In the genomic region with DNA sequence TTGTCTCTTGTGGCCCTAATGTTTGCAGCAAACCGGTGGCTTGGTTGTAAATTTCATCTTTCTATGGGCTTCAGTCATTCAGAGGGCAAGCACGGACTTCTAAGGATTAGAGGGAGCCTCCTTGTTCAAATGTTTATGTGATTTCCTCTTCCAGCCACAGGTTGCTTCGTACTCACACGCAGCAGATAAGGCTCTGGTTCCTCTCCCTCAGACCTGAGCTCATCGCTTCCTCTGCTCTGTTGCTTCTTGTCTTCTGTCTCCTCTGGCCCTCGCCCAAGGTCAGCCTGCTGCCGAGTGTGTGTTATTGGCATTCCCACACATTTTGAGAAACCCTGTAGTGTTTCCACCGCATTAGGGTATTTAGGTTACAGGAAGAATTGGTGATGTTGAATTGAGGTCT, we compare ENCODE assay signal across 11 cellular contexts. TPM values are rescaled to one million over a fixed set of nuclear protein-coding genes. Genes with fewer than 3 reads are reported as not detected.
DNase-seq lines count a peak whose midpoint lies in the region; TF ChIP-seq lines count a peak whose summit lies in the region.
"Had no signal": no experiment of that assay in that cellular context is flagged by ENCODE, and none has a peak within 500 bp of the region (broad histone marks: within the 10 kb centered on the region; RNA-seq: fewer than 3 reads in every experiment).

No MANE protein-coding gene starts in this region.

- H2AFZ ChIP-seq in OCI-LY1 (ENCODE audit: low read length), result no peak overlapping the region

- no peak overlapping the region for H2BK15ac ChIP-seq in mesendoderm (replicated peaks; ENCODE audit: low read depth)

- peaks cover 15% of the 10 kb centered on the region for H3K4me1 ChIP-seq in OCI-LY1 (ENCODE audit: insufficient read depth, low read length, severe bottlenecking)
- H3K4me1 ChIP-seq in mesendoderm (ENCODE audit: control insufficient read depth, low read depth, low read length), result peaks cover 2% of the 10 kb centered on the region

- H3K4me2 ChIP-seq in OCI-LY1 (ENCODE audit: low read length), result peak overlapping the region; percentile 36; the same call in 1 of the 2 replicates
- H3K4me2 ChIP-seq in mesendoderm (ENCODE audit: low read length), result no peak overlapping the region

- H3K27me3 ChIP-seq in OCI-LY1 (ENCODE audit: insufficient read depth, low read length), result no peaks in the 10 kb centered on the region
- no peaks in the 10 kb centered on the region for H3K27me3 ChIP-seq in mesendoderm (ENCODE audit: insufficient read depth, low read length, poor library complexity)

- H3K79me2 ChIP-seq in OCI-LY1 (ENCODE audit: insufficient read depth, low read length), result no peaks in the 10 kb centered on the region
- no peaks in the 10 kb centered on the region for H3K79me2 ChIP-seq in mesendoderm (ENCODE audit: control insufficient read depth, insufficient read depth, low read length)

- H3K9ac ChIP-seq in OCI-LY1 (ENCODE audit: low read length) (no peak overlapping the region), mesendoderm (ENCODE audit: low read length) (no peak overlapping the region)

- peak overlapping the region; percentile 12 for H3K56ac ChIP-seq in mesendoderm (ENCODE audit: low read length)

- H3K9me3 ChIP-seq in OCI-LY1 (ENCODE audit: low read length), result no peaks in the 10 kb centered on the region

- H3K4me3 ChIP-seq in OCI-LY1 (ENCODE audit: low read depth, low read length, poor library complexity, severe bottlenecking), result no peak overlapping the region
- no peak overlapping the region for H3K4me3 ChIP-seq in astrocyte of the cerebellum (ENCODE audit: low read depth, low read length)
- no peak overlapping the region for H3K4me3 ChIP-seq in mesendoderm (ENCODE audit: low read length)

- H2BK120ac ChIP-seq in mesendoderm (ENCODE audit: low read depth, low read length), result no peak overlapping the region

- TF ChIP-seq CTCF in OCI-LY1 (IDR thresholded peaks at IDR 0.05; ENCODE audit: low read length) (no peak), astrocyte of the cerebellum (IDR thresholded peaks at IDR 0.05; ENCODE audit: low read depth, low read length, missing control alignments) (no peak), GM13976 (IDR thresholded peaks at IDR 0.05; ENCODE audit: borderline replicate concordance, control extremely low read depth, extremely low read depth, insufficient read depth, missing control alignments) (no peak)

- no peak overlapping the region for H3K23ac ChIP-seq in mesendoderm (ENCODE audit: low read length)

- H2AK5ac ChIP-seq in mesendoderm (ENCODE audit: low read length), result no peak overlapping the region

- peak overlapping the region; percentile 27 for H3K27ac ChIP-seq in OCI-LY1 (ENCODE audit: low read depth, low read length, poor library complexity, severe bottlenecking)
- H3K27ac ChIP-seq in mesendoderm (ENCODE audit: low read depth, low read length), result no peak overlapping the region

- no peak overlapping the region for H4K8ac ChIP-seq in mesendoderm (ENCODE audit: low read depth, low read length)

- H3K36me3 ChIP-seq in OCI-LY1 (ENCODE audit: insufficient read depth, low read length), result no peaks in the 10 kb centered on the region
- no peaks in the 10 kb centered on the region for H3K36me3 ChIP-seq in mesendoderm (ENCODE audit: control insufficient read depth, insufficient read depth, low read length)

- no peaks in the 10 kb centered on the region for H3F3A ChIP-seq in OCI-LY1 (ENCODE audit: insufficient read depth, low read length)

- in situ Hi-C loops in G401 (cut with HindIII; ENCODE audit: low sequenced_read_pairs) (no loop called here), astrocyte of the cerebellum (cut with HindIII; ENCODE audit: low sequenced_read_pairs) (no loop called here), GM13976 (cut with MboI; ENCODE audit: low sequenced_read_pairs, unreplicated experiment) (no loop called here)

- H4K5ac ChIP-seq in mesendoderm (ENCODE audit: low read length), result no peak overlapping the region

- peak; percentile 85 for DNase-seq in G401 (ENCODE audit: low spot score)
- peak; percentile 47 for DNase-seq in astrocyte of the cerebellum (ENCODE audit: low read depth)
- DNase-seq in mesendoderm, result no peak
- no peak for DNase-seq in DMS 273 (lab: John Stamatoyannopoulos, UW; ENCODE audit: unreplicated experiment)
- no peak for DNase-seq in GM13976 (ENCODE audit: low spot score)
- no peak for DNase-seq in kidney glomerular epithelial cell (lab: John Stamatoyannopoulos, UW)
- no peak for DNase-seq in COLO829 (ENCODE audit: low spot score)
- DNase-seq: activated gamma-delta T cell, DMS153, SHP77 treated with DMSO at 0.1 percent for 48 hours had no signal

- no peak overlapping the region for H3K18ac ChIP-seq in mesendoderm (ENCODE audit: low read length)

- H3K9me2 ChIP-seq in OCI-LY1 (ENCODE audit: low read depth, low read length), result no peaks in the 10 kb centered on the region

- no peaks in the 10 kb centered on the region for H4K20me1 ChIP-seq in OCI-LY1 (ENCODE audit: insufficient read depth, low read length)

- no peak overlapping the region for H2BK5ac ChIP-seq in mesendoderm (ENCODE audit: low read length)

- no peaks in the 10 kb centered on the region for H3K79me1 ChIP-seq in mesendoderm (ENCODE audit: low read length)

- H3K4ac ChIP-seq in mesendoderm (ENCODE audit: low read depth, low read length), result no peak overlapping the region

- WGBS in mesendoderm (ENCODE audit: extremely low coverage, insufficient coverage, low lambda C conversion rate), result no CpG with 5 or more reads among the region's 8 CpGs

RNA-seq across cellular contexts. Expression of a gene that starts 44.0 kb away (rescaled TPM):
- total RNA-seq in G401 (2014; rRNA removed; shearing (Covaris generic)), result 803 and 820 TPM in 2 replicates
- polyA plus RNA-seq in mesendoderm (2013, experiment 1 of 2), result 268 TPM
- 263 TPM for polyA plus RNA-seq in mesendoderm (2013, experiment 2 of 2)

RNA-seq across cellular contexts. Expression of a gene that starts 58.3 kb away (rescaled TPM):
- 1,097 and 1,243 TPM in 2 replicates for total RNA-seq in G401 (2014; rRNA removed; shearing (Covaris generic))
- 475 TPM for polyA plus RNA-seq in mesendoderm (2013, experiment 1 of 2)
- 490 TPM for polyA plus RNA-seq in mesendoderm (2013, experiment 2 of 2)

Comparison
In these comparisons a context has a peak if more than half of its experiments do, and no peak if none do; other contexts are left out.
1. DNase-seq: peak in G401 (single experiment) and astrocyte of the cerebellum (single experiment); none in mesendoderm (single experiment), DMS 273 (single experiment), GM13976 (single experiment), kidney glomerular epithelial cell (single experiment) and COLO829 (single experiment).